In the genomic region with DNA sequence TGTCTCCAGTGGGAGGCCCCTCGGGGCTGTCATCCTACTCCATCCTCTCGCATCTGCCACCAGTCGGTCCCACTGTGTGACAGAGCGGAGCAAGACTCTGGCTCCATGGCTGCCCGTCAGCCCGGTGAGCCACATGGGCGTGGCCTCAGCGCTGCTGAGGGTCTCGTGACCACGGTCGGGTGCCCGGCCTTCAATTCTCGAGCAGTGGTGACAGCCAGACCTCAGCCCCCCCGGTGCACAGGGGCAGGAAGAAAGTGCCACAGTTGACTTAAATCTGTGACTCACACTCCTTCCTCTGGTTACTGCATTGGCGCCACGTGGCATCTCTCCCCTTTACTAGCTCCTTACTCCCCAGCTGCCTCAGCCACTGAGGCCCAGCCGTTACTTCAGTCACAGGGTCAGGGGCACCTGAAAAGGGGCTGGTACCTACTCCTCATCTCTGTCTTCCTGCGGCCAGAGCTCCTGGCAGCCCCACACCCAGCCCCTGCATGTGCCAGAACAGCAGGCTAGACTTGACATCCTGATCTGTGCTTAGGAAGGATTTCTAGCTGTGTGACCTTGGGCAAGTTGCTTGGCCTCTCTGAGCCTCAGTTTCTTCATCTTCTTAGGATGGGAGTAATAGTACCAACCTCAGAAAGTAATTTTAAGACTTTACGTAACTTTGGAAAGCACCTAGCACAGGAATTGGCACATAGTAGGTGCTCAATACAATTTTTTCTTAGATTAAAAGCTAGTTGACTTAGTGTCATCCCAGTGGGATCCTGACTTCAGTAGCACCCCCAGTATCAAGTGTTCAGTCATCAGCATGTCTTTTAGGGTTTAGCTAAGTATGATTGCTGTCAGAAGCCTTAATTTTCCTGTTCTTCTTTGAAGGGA, we compare ENCODE assay signal across 8 cellular contexts.
A peak's percentile ranks its signal among the peaks of the same experiment; 100 is the strongest.
DNase-seq lines count a peak whose midpoint lies in the region; ATAC-seq and TF ChIP-seq lines count a peak whose summit lies in the region.

No MANE protein-coding gene starts in this region.

- H3K4me1 ChIP-seq in testis: no peaks in the 10 kb centered on the region

- intact Hi-C loops in testis (cut with DNase I; ENCODE audit: low total_unique reads): no loop called here

- no peak overlapping the region for H3K4me3 ChIP-seq in testis

- H3K27ac ChIP-seq in testis: no peak overlapping the region

- 83 to 84% methylated on average over 6 to 19 of the region's 19 CpGs for WGBS in testis, 2 donors

- H3K27me3 ChIP-seq in testis: no peaks in the 10 kb centered on the region

- ATAC-seq in GM19351 (IDR thresholded peaks at IDR 0.05; ENCODE audit: unreplicated experiment): peak; percentile 67
- ATAC-seq in HG03378 (IDR thresholded peaks at IDR 0.05; ENCODE audit: unreplicated experiment): peak; percentile 52
- ATAC-seq in omental fat pad (ENCODE audit: low FRiP score): no peak

- H3K9me3 ChIP-seq in testis: no peaks in the 10 kb centered on the region

- peak; percentile 46 for DNase-seq in activated gamma-delta T cell treated with anti-CD3 and anti-CD28 coated beads, Interleukin-2, amount 50 U/mL, for 16 hours (ENCODE audit: low read depth)
- DNase-seq in stimulated activated CD8-positive, alpha-beta memory T cell treated with anti-CD3 and anti-CD28 coated beads, Interleukin-4, amount 100 ng/mL, for 48 hours: peak; percentile 66
- DNase-seq in testis (no peak), SIG-M5 treated with dmso at 0.1 percent for 504 hours (lab: John Stamatoyannopoulos, UW; ENCODE audit: unreplicated experiment) (no peak), NCI-H128 (lab: John Stamatoyannopoulos, UW; ENCODE audit: unreplicated experiment) (no peak), omental fat pad (ENCODE audit: low spot score) (no peak)

- TF ChIP-seq POLR2A in testis (IDR thresholded peaks at IDR 0.05): no peak

- no peaks in the 10 kb centered on the region for H3K36me3 ChIP-seq in testis (ENCODE audit: low read depth, missing control alignments)

- TF ChIP-seq CTCF in testis (IDR thresholded peaks at IDR 0.05) (no peak), omental fat pad (IDR thresholded peaks at IDR 0.05) (no peak)

Comparison
In these comparisons a context has a peak if more than half of its experiments do, and no peak if none do; other contexts are left out.
1. DNase-seq: peak in activated gamma-delta T cell treated with anti-CD3 and anti-CD28 coated beads, Interleukin-2, amount 50 U/mL, for 16 hours (single experiment) and stimulated activated CD8-positive, alpha-beta memory T cell treated with anti-CD3 and anti-CD28 coated beads, Interleukin-4, amount 100 ng/mL, for 48 hours (single experiment); none in testis (single experiment), SIG-M5 treated with dmso at 0.1 percent for 504 hours (single experiment), NCI-H128 (single experiment) and omental fat pad (single experiment).